ENCODE assay signal across 8 cellular contexts in genomic region chr3:196207833-196208607, GRCh38. TPM values are rescaled to one million over a fixed set of nuclear protein-coding genes. Genes with fewer than 3 reads are reported as not detected.
A peak's percentile ranks its signal among the peaks of the same experiment; 100 is the strongest.
DNase-seq lines count a peak whose midpoint lies in the region; ATAC-seq lines count a peak whose summit lies in the region.

No MANE protein-coding gene starts in this region.

- ATAC-seq in GM19397 (IDR thresholded peaks at IDR 0.05; ENCODE audit: unreplicated experiment) (no peak), HG03469 (IDR thresholded peaks at IDR 0.05; ENCODE audit: unreplicated experiment) (no peak)

- H3K9me3 Mint-ChIP-seq in activated naive CD8-positive, alpha-beta T cell treated with anti-CD3 and anti-CD28 coated beads for 36 hours, result peaks cover 1% of the 10 kb centered on the region

- H3K9ac ChIP-seq in SK-N-MC (ENCODE audit: insufficient read length) (no peak overlapping the region), iPS-15b (ENCODE audit: low read depth, low read length) (no peak overlapping the region)

- peaks cover 15% of the 10 kb centered on the region for H3K27me3 ChIP-seq in iPS-15b (ENCODE audit: control insufficient read depth, insufficient read depth, low read length)

- H3K4me3 Mint-ChIP-seq in activated naive CD8-positive, alpha-beta T cell treated with anti-CD3 and anti-CD28 coated beads for 36 hours, result peak overlapping the region; percentile 81

- H3K36me3 Mint-ChIP-seq in activated naive CD8-positive, alpha-beta T cell treated with anti-CD3 and anti-CD28 coated beads for 36 hours, result no peaks in the 10 kb centered on the region

- H3K36me3 ChIP-seq in SK-N-MC (ENCODE audit: insufficient read depth, low read length), result no peaks in the 10 kb centered on the region
- no peaks in the 10 kb centered on the region for H3K36me3 ChIP-seq in iPS-15b (ENCODE audit: control insufficient read depth, insufficient read depth, low read length)

- DNase-seq in GM19238 (ENCODE audit: insufficient read length, low spot score) (peak; percentile 63), SK-N-MC (ENCODE audit: low read depth, low spot score) (no peak), middle frontal gyrus (ENCODE audit: extremely low spot score, low spot score) (no peak)
- DNase-seq in activated naive CD8-positive, alpha-beta T cell treated with anti-CD3 and anti-CD28 coated beads for 36 hours, result peak; percentile 52
- DNase-seq in stimulated activated CD4-positive, alpha-beta T cell treated with anti-CD3 and anti-CD28 coated beads, Interleukin-4, amount 100 ng/mL, for 4 hours, result peak; percentile 50 to 58

- H3K27ac ChIP-seq in SK-N-MC, result no peak overlapping the region

- H3K4me1 ChIP-seq in iPS-15b (ENCODE audit: control insufficient read depth, insufficient read depth, low read length), result no peaks in the 10 kb centered on the region

- H3K4me3 ChIP-seq in SK-N-MC, result peak overlapping the region; percentile 85
- peak overlapping the region; percentile 82 for H3K4me3 ChIP-seq in iPS-15b (ENCODE audit: low read depth, low read length)

- H3K27ac Mint-ChIP-seq in activated naive CD8-positive, alpha-beta T cell treated with anti-CD3 and anti-CD28 coated beads for 36 hours, result no peak overlapping the region

- H3K4me1 Mint-ChIP-seq in activated naive CD8-positive, alpha-beta T cell treated with anti-CD3 and anti-CD28 coated beads for 36 hours, result peaks cover 8% of the 10 kb centered on the region

- H3K9me3 ChIP-seq in SK-N-MC (ENCODE audit: low read depth, low read length) (no peaks in the 10 kb centered on the region; the same call in 1 of the 2 replicates), iPS-15b (ENCODE audit: control insufficient read depth, insufficient read depth, low read length) (no peaks in the 10 kb centered on the region)

- H3K27me3 Mint-ChIP-seq in activated naive CD8-positive, alpha-beta T cell treated with anti-CD3 and anti-CD28 coated beads for 36 hours, result peaks cover 4% of the 10 kb centered on the region

RNA-seq across cellular contexts. Expression of gene ZDHHC19, which starts 3.2 kb away (rescaled TPM):
- not detected for total RNA-seq in activated naive CD8-positive, alpha-beta T cell treated with anti-CD3 and anti-CD28 coated beads for 36 hours

RNA-seq across cellular contexts. Expression of gene SLC51A, which starts 8.3 kb away (rescaled TPM):
- total RNA-seq in activated naive CD8-positive, alpha-beta T cell treated with anti-CD3 and anti-CD28 coated beads for 36 hours, result not detected

Comparison
In these comparisons a context has a peak if more than half of its experiments do, and no peak if none do; other contexts are left out.
1. DNase-seq: peak in GM19238 (single experiment), activated naive CD8-positive, alpha-beta T cell treated with anti-CD3 and anti-CD28 coated beads for 36 hours (single experiment) and stimulated activated CD4-positive, alpha-beta T cell treated with anti-CD3 and anti-CD28 coated beads, Interleukin-4, amount 100 ng/mL, for 4 hours (2 of 2); none in SK-N-MC (single experiment) and middle frontal gyrus (single experiment).